ENCODE assay signal across 25 cellular contexts in genomic region chr1:165595561-165595960, GRCh38. TPM values are rescaled to one million over a fixed set of nuclear protein-coding genes. Genes with fewer than 3 reads are reported as not detected.
DNase-seq lines count a peak whose midpoint lies in the region; ATAC-seq, FAIRE-seq and TF ChIP-seq lines count a peak whose summit lies in the region.
"Had no signal": no experiment of that assay in that cellular context is flagged by ENCODE, and none has a peak within 500 bp of the region (broad histone marks: within the 10 kb centered on the region; RNA-seq: fewer than 3 reads in every experiment).

No MANE protein-coding gene starts in this region.

- no peak overlapping the region for H3K4me3 ChIP-seq in IMR-90 (ENCODE audit: insufficient read depth, low read depth, low read length)
- no peak overlapping the region for H3K4me3 ChIP-seq in K562
- H3K4me3 ChIP-seq: adrenal gland, esophagus muscularis mucosa, thoracic aorta had no signal

- H2BK120ac ChIP-seq in IMR-90 (ENCODE audit: low read depth, low read length), result no peak overlapping the region

- H3K23ac ChIP-seq in IMR-90 (ENCODE audit: low read depth, low read length), result no peak overlapping the region

- no peak for TF ChIP-seq CTCF in D721Med (IDR thresholded peaks at IDR 0.05; ENCODE audit: insufficient read depth, missing control alignments)
- TF ChIP-seq CTCF in IMR-90 (conservative IDR thresholded peaks at IDR 0.05; ENCODE audit: low read depth, low read length), result no peak
- no peak for TF ChIP-seq CTCF in K562 (IDR thresholded peaks at IDR 0.05 in 2 of 3, conservative IDR thresholded peaks at IDR 0.05 in 1 of 3; ENCODE audit: insufficient read depth in 2 of 3, low read depth in 1 of 3, low read length in 3 of 3)

- H2AFZ ChIP-seq in IMR-90 (replicated peaks; ENCODE audit: low read length, poor library complexity) (no peak overlapping the region), K562 (ENCODE audit: low read depth, low read length) (no peak overlapping the region)

- no peak for TF ChIP-seq EP300 in K562 (IDR thresholded peaks at IDR 0.05; ENCODE audit: low read length)

- no peak overlapping the region for H4K91ac ChIP-seq in IMR-90 (ENCODE audit: insufficient read depth, low read depth, low read length)

- no peaks in the 10 kb centered on the region; the same call in 1 of the 2 replicates for H3K9me1 ChIP-seq in IMR-90 (ENCODE audit: insufficient read depth, low read length)
- no peaks in the 10 kb centered on the region for H3K9me1 ChIP-seq in K562 (ENCODE audit: control insufficient read depth, insufficient read depth, low read length)

- H2BK15ac ChIP-seq in IMR-90 (ENCODE audit: low read depth, low read length), result no peak overlapping the region

- no peak overlapping the region for H2AK9ac ChIP-seq in IMR-90 (replicated peaks; ENCODE audit: low read depth, low read length, poor library complexity)

- BruUV-seq in IMR-90 (replicated peaks; lab: Mats Ljungman, UMichigan) (no TSS peak), K562 (replicated peaks; lab: Mats Ljungman, UMichigan) (no TSS peak)

- H3K9ac ChIP-seq in IMR-90 (ENCODE audit: low read depth, low read length), result no peak overlapping the region
- no peak overlapping the region for H3K9ac ChIP-seq in K562 (ENCODE audit: insufficient read depth in 1 of 2, low read depth in 2 of 2, low read length in 2 of 2)

- no peak overlapping the region for H3K4ac ChIP-seq in IMR-90 (ENCODE audit: low read depth, low read length)

- no peaks in the 10 kb centered on the region for H4K20me1 ChIP-seq in IMR-90 (ENCODE audit: insufficient read depth, low read length)
- no peaks in the 10 kb centered on the region for H4K20me1 ChIP-seq in K562 (replicated peaks; ENCODE audit: control insufficient read depth, insufficient read depth, low read length)

- in situ Hi-C loops in IMR-90 (cut with MboI; ENCODE audit: low sequenced_read_pairs) (loop anchor here (25.0 kb wide), 1 partner anchor 458 kb away; no protein-coding TSS in a partner anchor), K562 (cut with MboI) (loop anchor here (5.0 to 25.0 kb wide), 2 partner anchors 203 to 458 kb away; no protein-coding TSS in a partner anchor)

- CTCF ChIA-PET in IMR-90 (lab: Yijun Ruan, JAX), result interaction anchor here (0.6 kb wide), 1 partner anchor 201 kb away, joined by 3 read pairs; no protein-coding TSS in a partner anchor
- CTCF ChIA-PET in K562 (lab: Yijun Ruan, JAX; ENCODE audit: low intra/inter-chr PET ratio), result no interaction called here

- ATAC-seq in IMR-90 (ENCODE audit: low read depth), result no peak
- ATAC-seq in K562, result no peak
- ATAC-seq in HG03460 (IDR thresholded peaks at IDR 0.05; ENCODE audit: unreplicated experiment), result no peak
- ATAC-seq: CD8-positive, alpha-beta T cell; naive thymus-derived CD4-positive, alpha-beta T cell; right cardiac atrium; stimulated activated memory B cell treated with anti-CD40 and anti-IgM and Interleukin-4, amounts not matched to agents 10 μg/mL and 1 μg/mL and 100 μg/mL, for 72 hours had no signal

- H4K8ac ChIP-seq in IMR-90 (ENCODE audit: low read depth in 2 of 2, low read length in 2 of 2), result no peak overlapping the region

- peak; percentile 32 for FAIRE-seq in D721Med (lab: Jason Lieb, UNC)
- FAIRE-seq in K562 (lab: Jason Lieb, UNC), result no peak
- FAIRE-seq: keratinocyte had no signal

- no peak overlapping the region for H2BK20ac ChIP-seq in IMR-90 (ENCODE audit: low read depth, low read length)

- H3K9me3 ChIP-seq in IMR-90 (ENCODE audit: control insufficient read depth, insufficient read depth, low read length), result no peaks in the 10 kb centered on the region
- H3K9me3 ChIP-seq in K562 (replicated peaks; ENCODE audit: control insufficient read depth, insufficient read depth, low read depth, low read length), result no peaks in the 10 kb centered on the region
- H3K9me3 ChIP-seq: adrenal gland, esophagus muscularis mucosa, thoracic aorta had no signal

- no peak for DNase-seq in D721Med (ENCODE audit: insufficient read length, low spot score)
- peak; percentile 16 for DNase-seq in IMR-90
- DNase-seq in K562 (ENCODE audit: extremely low read depth in 1 of 4, low spot score in 3 of 4), result no peak
- peak; percentile 53 for DNase-seq in glomerular visceral epithelial cell (ENCODE audit: extremely low spot score)
- DNase-seq in DMS53 (lab: John Stamatoyannopoulos, UW), result no peak
- DNase-seq in activated gamma-delta T cell (lab: John Stamatoyannopoulos, UW), result no peak
- no peak for DNase-seq in cerebellum (ENCODE audit: low spot score)
- DNase-seq: activated CD4-positive, alpha-beta T cell treated with anti-CD3 and anti-CD28 coated beads for 4 hours; adrenal gland; CD8-positive, alpha-beta T cell; DMS79 treated with DMSO at 0.1 percent for 48 hours; effector CD8-positive, alpha-beta T cell; H7; hippocampal formation; naive thymus-derived CD4-positive, alpha-beta T cell; NCI-H187 treated with DMSO at 0.1 percent for 48 hours; right cardiac atrium had no signal

- no peak overlapping the region for H2BK5ac ChIP-seq in IMR-90 (ENCODE audit: low read depth, low read length, poor library complexity, severe bottlenecking)

- TF ChIP-seq RAD21 in IMR-90 (IDR thresholded peaks at IDR 0.05; ENCODE audit: low read length), result no peak
- no peak for TF ChIP-seq RAD21 in K562 (CRISPR knock-in tag; conservative IDR thresholded peaks at IDR 0.05 in 1 of 2, IDR thresholded peaks at IDR 0.05 in 1 of 2)

- no peak overlapping the region for H4K5ac ChIP-seq in IMR-90 (ENCODE audit: low read depth, low read length)

- intact Hi-C loops in IMR-90 (cut with micrococcal nuclease) (loop anchor here (10.0 kb wide), 1 partner anchor 481 kb away; no protein-coding TSS in a partner anchor), K562 (cut with micrococcal nuclease) (no loop called here)

- H3K4me1 ChIP-seq in IMR-90 (ENCODE audit: control insufficient read depth, insufficient read depth, low read length), result peaks cover 2% of the 10 kb centered on the region; the same call in 1 of the 2 replicates
- H3K4me1 ChIP-seq in K562 (replicated peaks in 1 of 2; ENCODE audit: control insufficient read depth in 2 of 2, insufficient read depth in 2 of 2, low read length in 2 of 2), result peaks cover 3 to 7% of the 10 kb centered on the region in 2 experiments; a peak in 4 of 5 replicates

- no peaks in the 10 kb centered on the region for H3K79me2 ChIP-seq in K562 (ENCODE audit: control insufficient read depth, insufficient read depth, low read length)

- H3K4me2 ChIP-seq in IMR-90 (ENCODE audit: low read depth, low read length) (no peak overlapping the region), K562 (ENCODE audit: insufficient read depth, low read length) (no peak overlapping the region)

- POLR2A ChIA-PET in IMR-90 (lab: Charles Lee; ENCODE audit: unreplicated experiment) (no interaction called here), K562 (lab: Yijun Ruan, JAX) (interaction anchor here (2.3 kb wide), 1 partner anchor 15 kb away, joined by 4 read pairs; no protein-coding TSS in a partner anchor)

- dilution Hi-C loops in IMR-90 (cut with HindIII; ENCODE audit: low sequenced_read_pairs, unreplicated experiment), result loop anchor here (25.0 kb wide), 1 partner anchor 208 kb away; no protein-coding TSS in a partner anchor

- H3K27me3 ChIP-seq in IMR-90 (ENCODE audit: control insufficient read depth, insufficient read depth, low read length) (peaks cover 4% of the 10 kb centered on the region), K562 (ENCODE audit: control insufficient read depth in 2 of 2, insufficient read depth in 2 of 2, low read length in 2 of 2) (0 out of 5 replicates have a peak, but pooled peaks cover 2 to 4% of the 10 kb centered on the region in 2 experiments)

- H3K36me3 ChIP-seq in IMR-90 (ENCODE audit: control insufficient read depth, insufficient read depth, low read length), result no peaks in the 10 kb centered on the region
- no peaks in the 10 kb centered on the region for H3K36me3 ChIP-seq in K562 (ENCODE audit: control insufficient read depth, insufficient read depth, low read length)
- H3K36me3 ChIP-seq: adrenal gland, esophagus muscularis mucosa, thoracic aorta had no signal

- H3K14ac ChIP-seq in IMR-90 (replicated peaks; ENCODE audit: low read depth, low read length), result no peak overlapping the region

- H3K27ac ChIP-seq in IMR-90 (ENCODE audit: insufficient read depth, low read length), result no peak overlapping the region
- no peak overlapping the region for H3K27ac ChIP-seq in K562 (ENCODE audit: extremely low read depth, low read depth, low read length)
- H3K27ac ChIP-seq: adrenal gland, esophagus muscularis mucosa, thoracic aorta had no signal

- TF ChIP-seq POLR2A in IMR-90 (IDR thresholded peaks at IDR 0.05; ENCODE audit: low read depth, low read length), result no peak
- no peak for TF ChIP-seq POLR2A in K562 (conservative IDR thresholded peaks at IDR 0.05)

- no peaks in the 10 kb centered on the region for H3K79me1 ChIP-seq in IMR-90 (ENCODE audit: low read depth in 1 of 2, low read length in 2 of 2)

- no peak overlapping the region for H2AK5ac ChIP-seq in IMR-90 (ENCODE audit: low read depth, low read length)

- no peak overlapping the region for H3K18ac ChIP-seq in IMR-90 (ENCODE audit: low read depth, low read length)

- no peak overlapping the region for H3K56ac ChIP-seq in IMR-90 (ENCODE audit: extremely low read depth, insufficient read depth, low read length)

RNA-seq across cellular contexts. Expression of gene MGST3, which starts 35.5 kb away (rescaled TPM):
- total RNA-seq in IMR-90 (2012; rRNA removed) (132 and 159 TPM in 2 replicates), K562 (2014; rRNA removed) (69.9 and 70.7 TPM in 2 replicates), K562 (2014; rRNA removed; fragmentation: Illumina TruSeq; extraction: Trizol) (92.8 and 95.1 TPM in 2 replicates), K562 (2015; rRNA removed; fragmentation: Illumina TruSeq; extraction: Trizol) (99.5 and 105 TPM in 2 replicates), K562 (2021) (77.0 and 82.0 TPM in 2 replicates), cerebellum (112 TPM)
- polyA plus RNA-seq in IMR-90 (2012; rRNA removed) (213 and 284 TPM in 2 replicates), K562 (2011; rRNA removed) (109 and 112 TPM in 2 replicates), K562 (2014; fragmentation: Illumina TruSeq; extraction: Trizol) (82.0 and 98.7 TPM in 2 replicates), K562 (2014; fragmentation: Nextera tagmentation; extraction: Ambion mirVana) (100 to 1,000 TPM; 255 to 287 TPM), K562 (2014; rRNA removed) (121 and 157 TPM in 2 replicates)
- polyA plus RNA-seq in IMR-90 (2012; cell fraction: cytosol; rRNA removed), result 205 and 256 TPM in 2 replicates
- polyA plus RNA-seq in IMR-90 (2012; cell fraction: nucleus; rRNA removed; ENCODE audit: low replicate concordance), result 46.8 and 155 TPM in 2 replicates
- 35.8 and 55.6 TPM in 2 replicates for total RNA-seq in K562 (2011; cell fraction: chromatin; rRNA removed; ENCODE audit: low replicate concordance)
- 29.2 and 42.6 TPM in 2 replicates for total RNA-seq in K562 (2011; cell fraction: nucleolus; rRNA removed)
- 66.3 and 86.9 TPM in 2 replicates for total RNA-seq in K562 (2011; cell fraction: nucleoplasm; rRNA removed)
- polyA plus RNA-seq in K562 (2011; cell fraction: cytosol; rRNA removed), result 137 and 139 TPM in 2 replicates
- 105 and 159 TPM in 2 replicates for polyA plus RNA-seq in K562 (2011; cell fraction: nucleus; rRNA removed)
- 151 and 161 TPM in 2 replicates for polyA plus RNA-seq in K562 (2012)
- polyA minus RNA-seq in K562 (2011; rRNA and poly(A)+ RNA removed), result 30.3 and 34.9 TPM in 2 replicates
- polyA minus RNA-seq in K562 (2011; cell fraction: cytosol; rRNA and poly(A)+ RNA removed), result 20.8 and 22.8 TPM in 2 replicates
- 12.7 and 27.3 TPM in 2 replicates for polyA minus RNA-seq in K562 (2011; cell fraction: nucleus; rRNA and poly(A)+ RNA removed)

RNA-seq across cellular contexts. Expression of gene LRRC52, which starts 51.8 kb away (rescaled TPM):
- total RNA-seq in IMR-90 (2012; rRNA removed) (not detected in 2 replicates), K562 (2014; rRNA removed) (not detected in 2 replicates), K562 (2014; rRNA removed; fragmentation: Illumina TruSeq; extraction: Trizol) (not detected in 2 replicates), K562 (2015; rRNA removed; fragmentation: Illumina TruSeq; extraction: Trizol) (not detected in 2 replicates), K562 (2021) (not detected in 2 replicates), cerebellum (not detected)
- polyA plus RNA-seq in IMR-90 (2012; rRNA removed) (not detected in 2 replicates), K562 (2011; rRNA removed) (not detected in 2 replicates), K562 (2014; fragmentation: Illumina TruSeq; extraction: Trizol) (not detected in 2 replicates), K562 (2014; fragmentation: Nextera tagmentation; extraction: Ambion mirVana) (not detected), K562 (2014; rRNA removed) (not detected in 2 replicates)
- polyA plus RNA-seq in IMR-90 (2012; cell fraction: cytosol; rRNA removed), result not detected in 2 replicates
- polyA plus RNA-seq in IMR-90 (2012; cell fraction: nucleus; rRNA removed; ENCODE audit: low replicate concordance), result not detected in 2 replicates
- not detected in 2 replicates for total RNA-seq in K562 (2011; cell fraction: chromatin; rRNA removed; ENCODE audit: low replicate concordance)
- total RNA-seq in K562 (2011; cell fraction: nucleolus; rRNA removed), result not detected in 2 replicates
- total RNA-seq in K562 (2011; cell fraction: nucleoplasm; rRNA removed), result not detected in 2 replicates
- polyA plus RNA-seq in K562 (2011; cell fraction: cytosol; rRNA removed), result not detected in 2 replicates
- polyA plus RNA-seq in K562 (2011; cell fraction: nucleus; rRNA removed), result not detected in 2 replicates
- polyA plus RNA-seq in K562 (2012), result not detected in 2 replicates
- not detected in 2 replicates for polyA minus RNA-seq in K562 (2011; rRNA and poly(A)+ RNA removed)
- not detected in 2 replicates for polyA minus RNA-seq in K562 (2011; cell fraction: cytosol; rRNA and poly(A)+ RNA removed)
- not detected in 2 replicates for polyA minus RNA-seq in K562 (2011; cell fraction: nucleus; rRNA and poly(A)+ RNA removed)
- total RNA-seq: adrenal gland; CD8-positive, alpha-beta T cell; H7; naive thymus-derived CD4-positive, alpha-beta T cell; NCI-H460; osteoblast; right cardiac atrium; thoracic aorta had no signal
- polyA plus RNA-seq: adrenal gland; AG04450; keratinocyte; naive thymus-derived CD4-positive, alpha-beta T cell had no signal

Comparison
In these comparisons a context has a peak if more than half of its experiments do, and no peak if none do; other contexts are left out.
1. DNase-seq: peak in IMR-90 (single experiment) and glomerular visceral epithelial cell (single experiment); none in D721Med (single experiment), K562 (0 of 4), DMS53 (single experiment), activated gamma-delta T cell (single experiment) and cerebellum (single experiment).